ENCODE assay signal across 14 cellular contexts in genomic region chr17:78396436-78397335, GRCh38. TPM values are rescaled to one million over a fixed set of nuclear protein-coding genes. Genes with fewer than 3 reads are reported as not detected.
DNase-seq lines count a peak whose midpoint lies in the region; ATAC-seq, FAIRE-seq and TF ChIP-seq lines count a peak whose summit lies in the region.
"Had no signal": no experiment of that assay in that cellular context is flagged by ENCODE, and none has a peak within 500 bp of the region (broad histone marks: within the 10 kb centered on the region; RNA-seq: fewer than 3 reads in every experiment).

No MANE protein-coding gene starts in this region.

- H3K27me3 ChIP-seq in right cardiac atrium (ENCODE audit: control insufficient read depth, insufficient read depth) (no peaks in the 10 kb centered on the region), smooth muscle cell (ENCODE audit: low read depth) (no peaks in the 10 kb centered on the region)
- H3K27me3 ChIP-seq in CD8-positive, alpha-beta T cell (ENCODE audit: insufficient read depth, low read length), result no peaks in the 10 kb centered on the region
- H3K27me3 ChIP-seq: suprapubic skin had no signal

- H3K4me1 ChIP-seq in right cardiac atrium (ENCODE audit: control insufficient read depth, insufficient read depth, low read length) (peaks cover 24% of the 10 kb centered on the region), smooth muscle cell (ENCODE audit: low read depth) (peaks cover 13% of the 10 kb centered on the region)
- H3K4me1 ChIP-seq in CD8-positive, alpha-beta T cell (ENCODE audit: insufficient read depth, low read length), result no peaks in the 10 kb centered on the region

- POLR2A ChIA-PET in CD8-positive, alpha-beta T cell (lab: Charles Lee), result interaction anchor here (1.4 kb wide), 1 partner anchor 18 kb away, joined by 4 read pairs; the partner anchor contains the start of gene PGS1

- no peak overlapping the region for H3K4me2 ChIP-seq in smooth muscle cell

- no peak overlapping the region for H3K9ac ChIP-seq in smooth muscle cell (ENCODE audit: low read depth)

- peak; percentile 58 to 66 for ATAC-seq in right cardiac atrium
- ATAC-seq in CD8-positive, alpha-beta T cell, result no peak
- ATAC-seq in GM18517 (IDR thresholded peaks at IDR 0.05; ENCODE audit: unreplicated experiment), result no peak
- no peak for ATAC-seq in HG03139 (IDR thresholded peaks at IDR 0.05; ENCODE audit: unreplicated experiment)

- H3K4me3 Mint-ChIP-seq in chondrocyte (ENCODE audit: unreplicated experiment), result no peak overlapping the region
- no peak overlapping the region for H3K4me3 Mint-ChIP-seq in CD8-positive, alpha-beta T cell

- peaks cover 49% of the 10 kb centered on the region for H3K4me1 Mint-ChIP-seq in chondrocyte (ENCODE audit: low read depth)
- H3K4me1 Mint-ChIP-seq in CD8-positive, alpha-beta T cell (ENCODE audit: low read depth), result peaks cover 17% of the 10 kb centered on the region

- TF ChIP-seq CTCF in chondrocyte (IDR thresholded peaks at IDR 0.05) (no peak), smooth muscle cell (IDR thresholded peaks at IDR 0.05; ENCODE audit: borderline replicate concordance, insufficient read depth, poor library complexity, severe bottlenecking) (no peak)
- no peak for TF ChIP-seq CTCF in CD8-positive, alpha-beta T cell (IDR thresholded peaks at IDR 0.05)

- H3K27me3 Mint-ChIP-seq in chondrocyte (ENCODE audit: low read depth), result no peaks in the 10 kb centered on the region
- H3K27me3 Mint-ChIP-seq in CD8-positive, alpha-beta T cell (ENCODE audit: low read depth), result no peaks in the 10 kb centered on the region

- H3K27ac ChIP-seq in right cardiac atrium (ENCODE audit: low read length) (peak overlapping the region; percentile 78), smooth muscle cell (ENCODE audit: low read depth) (peak overlapping the region; percentile 82)
- no peak overlapping the region for H3K27ac ChIP-seq in CD8-positive, alpha-beta T cell (ENCODE audit: low read depth, low read length)
- H3K27ac ChIP-seq: suprapubic skin had no signal

- no peak overlapping the region for H3K4me3 ChIP-seq in right cardiac atrium (ENCODE audit: low read length)
- no peak overlapping the region for H3K4me3 ChIP-seq in smooth muscle cell
- H3K4me3 ChIP-seq in CD8-positive, alpha-beta T cell (ENCODE audit: low read depth, low read length), result no peak overlapping the region
- H3K4me3 ChIP-seq: suprapubic skin had no signal

- intact Hi-C loops in right cardiac atrium (cut with DNase I), result no loop called here
- intact Hi-C loops in CD8-positive, alpha-beta T cell (cut with DNase I, micrococcal nuclease), result no loop called here

- H2AFZ ChIP-seq in smooth muscle cell (ENCODE audit: low read depth), result no peak overlapping the region

- FAIRE-seq in frontal cortex (lab: Jason Lieb, UNC), result no peak

- H4K20me1 ChIP-seq in smooth muscle cell (ENCODE audit: low read depth), result peaks cover 32% of the 10 kb centered on the region

- H3K27ac Mint-ChIP-seq in chondrocyte (ENCODE audit: unreplicated experiment), result peak overlapping the region; percentile 81
- H3K27ac Mint-ChIP-seq in CD8-positive, alpha-beta T cell, result no peak overlapping the region

- peaks cover 50% of the 10 kb centered on the region for H3K79me2 ChIP-seq in smooth muscle cell (ENCODE audit: low read depth)

- peaks cover 32% of the 10 kb centered on the region for H3F3A ChIP-seq in smooth muscle cell (ENCODE audit: low read depth)

- CTCF ChIA-PET in CD8-positive, alpha-beta T cell (lab: Charles Lee), result interaction anchor here (1.0 to 1.2 kb wide), 3 partner anchors 25 to 102 kb away, joined by 3 read pairs; no protein-coding TSS in a partner anchor

- H3K9me3 Mint-ChIP-seq in chondrocyte (ENCODE audit: low read depth), result no peaks in the 10 kb centered on the region
- no peaks in the 10 kb centered on the region for H3K9me3 Mint-ChIP-seq in CD8-positive, alpha-beta T cell

- 38% methylated on average over 14 of the region's 14 CpGs for WGBS in right cardiac atrium
- WGBS in smooth muscle cell (ENCODE audit: low lambda C conversion rate), result 89% methylated on average over 14 of the region's 14 CpGs

- H3K9me3 ChIP-seq in right cardiac atrium (ENCODE audit: control insufficient read depth, low read length), result no peaks in the 10 kb centered on the region
- H3K9me3 ChIP-seq in smooth muscle cell (replicated peaks; ENCODE audit: low read depth), result no peaks in the 10 kb centered on the region
- no peaks in the 10 kb centered on the region for H3K9me3 ChIP-seq in CD8-positive, alpha-beta T cell (ENCODE audit: low read length)
- H3K9me3 ChIP-seq: suprapubic skin had no signal

- DNase-seq in NCI-H69 (lab: John Stamatoyannopoulos, UW) (peak; percentile 30), chondrocyte (ENCODE audit: low spot score) (no peak), right cardiac atrium (peak; percentile 67 to 81 (median 73)), smooth muscle cell (lab: John Stamatoyannopoulos, UW; ENCODE audit: unreplicated experiment) (no peak), frontal cortex (ENCODE audit: low spot score in 2 of 2) (no peak)
- DNase-seq in CD8-positive, alpha-beta T cell, result no peak
- DNase-seq: activated CD4-positive, alpha-beta T cell treated with anti-CD3 and anti-CD28 coated beads, Interleukin-2, amount 50 U/mL, for 4 hours; activated naive CD4-positive, alpha-beta T cell; Calu3; cortex of kidney; NCI-H1105 treated with DMSO at 0.1 percent for 48 hours had no signal

- H3K36me3 ChIP-seq in smooth muscle cell (ENCODE audit: low read depth), result no peaks in the 10 kb centered on the region
- peaks cover 49% of the 10 kb centered on the region for H3K36me3 ChIP-seq in CD8-positive, alpha-beta T cell (ENCODE audit: insufficient read depth, low read length)

- peaks cover 32% of the 10 kb centered on the region for H3K36me3 Mint-ChIP-seq in chondrocyte (ENCODE audit: low read depth)
- H3K36me3 Mint-ChIP-seq in CD8-positive, alpha-beta T cell, result peaks cover 87% of the 10 kb centered on the region

RNA-seq across cellular contexts. Expression of gene PGS1, which starts 18.2 kb away (rescaled TPM):
- total RNA-seq in chondrocyte, result 22.1 to 30.4 TPM (median 22.7 TPM) in 3 replicates
- 10 to 100 TPM; 20.2 to 22.2 (median 20.8) TPM for total RNA-seq in right cardiac atrium
- 13.9 TPM for polyA plus RNA-seq in right cardiac atrium
- 29.5 and 29.9 TPM in 2 replicates for total RNA-seq in smooth muscle cell
- 22.6 and 37.8 TPM in 2 replicates for polyA plus RNA-seq in smooth muscle cell
- total RNA-seq in frontal cortex, result 18.8 TPM
- 10 to 100 TPM; 34.6 to 36.3 TPM for total RNA-seq in CD8-positive, alpha-beta T cell

RNA-seq across cellular contexts. Expression of gene SOCS3, which starts 36.8 kb away (rescaled TPM):
- total RNA-seq in chondrocyte, result 13.6 to 26.2 TPM (median 14.4 TPM) in 3 replicates
- 10 to 100 TPM in 3 of 4 donors, 1 to 10 TPM in 1; 6.6 to 51.2 (median 11.6) TPM for total RNA-seq in right cardiac atrium
- polyA plus RNA-seq in right cardiac atrium, result 52.6 TPM
- total RNA-seq in smooth muscle cell, result 116 and 172 TPM in 2 replicates
- polyA plus RNA-seq in smooth muscle cell, result 201 and 310 TPM in 2 replicates
- 5.3 TPM for total RNA-seq in frontal cortex
- 100 to 1,000 TPM; 279 to 283 TPM for total RNA-seq in CD8-positive, alpha-beta T cell

Comparison
In these comparisons a context has a peak if more than half of its experiments do, and no peak if none do; other contexts are left out.
1. DNase-seq: peak in NCI-H69 (single experiment) and right cardiac atrium (3 of 3); none in chondrocyte (single experiment), smooth muscle cell (single experiment), frontal cortex (0 of 2) and CD8-positive, alpha-beta T cell (0 of 7).
2. ATAC-seq: peak in right cardiac atrium (2 of 2); none in CD8-positive, alpha-beta T cell (single experiment), GM18517 (single experiment) and HG03139 (single experiment).